ENCODE assay signal across 1 cellular context in the genomic region with DNA sequence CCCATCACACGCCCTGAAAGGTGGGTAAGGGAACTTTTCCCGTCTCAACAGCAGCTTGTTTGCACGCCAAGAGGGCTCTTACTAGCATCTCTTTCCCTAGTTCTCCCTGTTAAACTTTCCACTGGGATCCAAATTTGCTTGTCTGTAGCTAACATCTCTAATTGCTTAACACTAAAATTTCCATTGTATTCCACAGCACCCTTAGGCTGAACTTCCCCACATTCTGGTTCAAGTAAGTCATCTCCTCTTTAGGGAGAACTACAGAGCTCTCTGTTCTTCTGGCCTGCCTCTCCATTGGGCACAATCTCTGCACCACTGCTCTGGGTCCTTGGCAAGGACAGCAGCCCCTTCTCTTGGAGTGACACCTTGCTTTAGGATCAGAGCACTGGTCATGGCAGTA.
TF ChIP-seq lines count a peak whose summit lies in the region.

No MANE protein-coding gene starts in this region.

TF ChIP-seq in SK-N-SH, 30 proteins besides CTCF, POLR2A, EP300 and RAD21 (continued from another document):
- TF ChIP-seq, protein P1, sequence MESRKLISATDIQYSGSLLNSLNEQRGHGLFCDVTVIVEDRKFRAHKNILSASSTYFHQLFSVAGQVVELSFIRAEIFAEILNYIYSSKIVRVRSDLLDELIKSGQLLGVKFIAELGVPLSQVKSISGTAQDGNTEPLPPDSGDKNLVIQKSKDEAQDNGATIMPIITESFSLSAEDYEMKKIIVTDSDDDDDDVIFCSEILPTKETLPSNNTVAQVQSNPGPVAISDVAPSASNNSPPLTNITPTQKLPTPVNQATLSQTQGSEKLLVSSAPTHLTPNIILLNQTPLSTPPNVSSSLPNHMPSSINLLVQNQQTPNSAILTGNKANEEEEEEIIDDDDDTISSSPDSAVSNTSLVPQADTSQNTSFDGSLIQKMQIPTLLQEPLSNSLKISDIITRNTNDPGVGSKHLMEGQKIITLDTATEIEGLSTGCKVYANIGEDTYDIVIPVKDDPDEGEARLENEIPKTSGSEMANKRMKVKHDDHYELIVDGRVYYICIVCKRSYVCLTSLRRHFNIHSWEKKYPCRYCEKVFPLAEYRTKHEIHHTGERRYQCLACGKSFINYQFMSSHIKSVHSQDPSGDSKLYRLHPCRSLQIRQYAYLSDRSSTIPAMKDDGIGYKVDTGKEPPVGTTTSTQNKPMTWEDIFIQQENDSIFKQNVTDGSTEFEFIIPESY (IDR thresholded peaks at IDR 0.05; ENCODE audit: borderline replicate concordance, low read depth), result no peak
- TF ChIP-seq TCF12 (IDR thresholded peaks at IDR 0.05) (no peak), MXI1 (IDR thresholded peaks at IDR 0.05; ENCODE audit: low read depth, low read length) (no peak), NRF1 (IDR thresholded peaks at IDR 0.05; ENCODE audit: low read depth, low read length) (no peak), RXRA (IDR thresholded peaks at IDR 0.05; ENCODE audit: borderline replicate concordance, low read depth) (no peak)
- TF ChIP-seq, protein P2, sequence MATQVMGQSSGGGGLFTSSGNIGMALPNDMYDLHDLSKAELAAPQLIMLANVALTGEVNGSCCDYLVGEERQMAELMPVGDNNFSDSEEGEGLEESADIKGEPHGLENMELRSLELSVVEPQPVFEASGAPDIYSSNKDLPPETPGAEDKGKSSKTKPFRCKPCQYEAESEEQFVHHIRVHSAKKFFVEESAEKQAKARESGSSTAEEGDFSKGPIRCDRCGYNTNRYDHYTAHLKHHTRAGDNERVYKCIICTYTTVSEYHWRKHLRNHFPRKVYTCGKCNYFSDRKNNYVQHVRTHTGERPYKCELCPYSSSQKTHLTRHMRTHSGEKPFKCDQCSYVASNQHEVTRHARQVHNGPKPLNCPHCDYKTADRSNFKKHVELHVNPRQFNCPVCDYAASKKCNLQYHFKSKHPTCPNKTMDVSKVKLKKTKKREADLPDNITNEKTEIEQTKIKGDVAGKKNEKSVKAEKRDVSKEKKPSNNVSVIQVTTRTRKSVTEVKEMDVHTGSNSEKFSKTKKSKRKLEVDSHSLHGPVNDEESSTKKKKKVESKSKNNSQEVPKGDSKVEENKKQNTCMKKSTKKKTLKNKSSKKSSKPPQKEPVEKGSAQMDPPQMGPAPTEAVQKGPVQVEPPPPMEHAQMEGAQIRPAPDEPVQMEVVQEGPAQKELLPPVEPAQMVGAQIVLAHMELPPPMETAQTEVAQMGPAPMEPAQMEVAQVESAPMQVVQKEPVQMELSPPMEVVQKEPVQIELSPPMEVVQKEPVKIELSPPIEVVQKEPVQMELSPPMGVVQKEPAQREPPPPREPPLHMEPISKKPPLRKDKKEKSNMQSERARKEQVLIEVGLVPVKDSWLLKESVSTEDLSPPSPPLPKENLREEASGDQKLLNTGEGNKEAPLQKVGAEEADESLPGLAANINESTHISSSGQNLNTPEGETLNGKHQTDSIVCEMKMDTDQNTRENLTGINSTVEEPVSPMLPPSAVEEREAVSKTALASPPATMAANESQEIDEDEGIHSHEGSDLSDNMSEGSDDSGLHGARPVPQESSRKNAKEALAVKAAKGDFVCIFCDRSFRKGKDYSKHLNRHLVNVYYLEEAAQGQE (IDR thresholded peaks at IDR 0.05; ENCODE audit: low read depth, low read length), result no peak
